35 cellular contexts compared by ENCODE assay signal in the genomic region with DNA sequence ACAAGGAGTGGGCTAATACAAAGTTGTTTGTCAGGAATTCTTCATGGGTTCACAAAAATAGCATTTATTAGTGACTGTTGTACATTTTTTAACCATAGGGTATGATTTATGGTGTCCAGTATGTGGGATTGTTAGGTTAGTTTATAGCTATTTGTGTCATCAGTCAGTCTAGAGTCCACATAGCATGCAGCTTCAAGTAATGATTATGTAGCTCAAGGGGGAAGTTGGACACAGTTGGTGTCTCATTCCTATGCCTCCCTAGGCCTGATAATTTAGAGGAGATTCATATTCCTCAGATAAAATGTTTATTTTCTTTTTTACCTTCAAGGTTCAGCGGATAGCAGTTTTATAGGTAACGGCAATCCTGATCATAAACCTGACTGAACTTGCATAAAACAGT.
"Had no signal": no experiment of that assay in that cellular context is flagged by ENCODE, and none has a peak within 500 bp of the region (broad histone marks: within the 10 kb centered on the region; RNA-seq: fewer than 3 reads in every experiment).

No MANE protein-coding gene starts in this region.

- H3K27ac ChIP-seq: KMS-11 had no signal

- DNase-seq: Karpas-422, Kasumi-1, KBM-7, KG1, MG63, MM.1S, MV-4-11, NCI-H1048, NCI-H1092, NCI-H1092 treated with DMSO at 0.1 percent for 48 hours, NCI-H1105, NCI-H1105 treated with DMSO at 0.1 percent for 48 hours, NCI-H1417, NCI-H1417 treated with DMSO at 0.1 percent for 48 hours, NCI-H1436, NCI-H1436 treated with DMSO at 0.1 percent for 48 hours, NCI-H146, NCI-H1694, NCI-H1694 treated with DMSO at 0.1 percent for 48 hours, NCI-H187, NCI-H187 treated with DMSO at 0.1 percent for 48 hours, NCI-H1930, NCI-H2029, NCI-H2029 treated with DMSO at 0.1 percent for 48 hours, NCI-H2081, NCI-H2081 treated with DMSO at 0.1 percent for 48 hours, NCI-H2107, NCI-H2171, NCI-H2171 treated with DMSO at 0.1 percent for 48 hours, NCI-H2227 treated with DMSO at 0.1 percent for 48 hours, NCI-H226, NCI-H345, NCI-H446, NCI-H446 treated with DMSO at 0.1 percent for 48 hours had no signal

- H3K4me3 ChIP-seq: MG63 had no signal

- H3K36me3 ChIP-seq: MG63 had no signal

- H3K9me3 ChIP-seq: MG63 had no signal

- H3K4me2 ChIP-seq: KMS-11 had no signal

- H3K27me3 ChIP-seq: MG63 had no signal

- H3K9ac ChIP-seq: KMS-11 had no signal
